In the genomic region with DNA sequence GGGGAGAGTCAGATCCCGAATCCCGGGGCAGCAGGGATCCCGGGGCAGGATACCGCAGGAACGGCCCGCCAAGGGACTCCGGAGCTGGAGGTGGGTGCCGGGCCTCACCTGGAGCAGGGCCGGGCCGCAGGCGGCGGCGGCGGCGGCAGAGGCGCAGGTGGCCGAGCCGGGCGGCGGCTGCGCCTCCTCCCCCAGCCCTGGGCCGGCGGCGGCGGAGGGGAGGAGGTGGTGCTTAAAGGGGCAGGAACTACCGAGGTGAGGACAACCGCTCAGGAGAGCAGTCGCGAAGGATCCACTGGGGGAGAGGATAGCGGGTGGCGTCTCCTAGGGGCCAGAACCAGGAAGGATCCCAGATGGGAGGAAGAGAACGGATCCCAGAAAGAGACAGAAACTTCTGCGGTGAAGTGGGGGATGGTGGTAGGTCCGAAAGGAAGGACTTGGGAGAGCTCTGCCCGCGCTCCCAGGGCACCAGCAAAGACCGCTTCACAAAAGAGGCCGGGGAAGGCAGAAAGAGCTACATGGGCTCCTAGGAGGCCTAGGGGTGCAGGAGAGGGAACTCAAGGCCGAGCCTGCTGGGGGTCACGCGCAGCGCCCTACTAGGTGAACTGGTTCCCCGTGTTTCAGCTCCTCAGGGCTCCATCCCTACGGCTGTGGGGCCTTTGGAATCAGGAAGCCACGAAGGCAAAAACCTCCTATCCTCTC, we compare ENCODE assay signal across 8 cellular contexts. TPM values are rescaled to one million over a fixed set of nuclear protein-coding genes. Genes with fewer than 3 reads are reported as not detected.
DNase-seq lines count a peak whose midpoint lies in the region; ATAC-seq and TF ChIP-seq lines count a peak whose summit lies in the region.

No MANE protein-coding gene starts in this region.

- DNase-seq in A172 (ENCODE audit: low spot score) (peak; percentile 78), NCI-H69 (lab: John Stamatoyannopoulos, UW) (peak; percentile 93), ecto neural progenitor cell (ENCODE audit: low spot score) (peak; percentile 85)
- peak; percentile 81 for DNase-seq in activated CD4-positive, alpha-beta memory T cell treated with anti-CD3 and anti-CD28 coated beads for 36 hours
- peak in 2 of 3 experiments; percentile 43 to 46 for DNase-seq in stimulated activated CD4-positive, alpha-beta T cell treated with anti-CD3 and anti-CD28 coated beads, TNF-alpha, amount 100 ng/mL, for 4 hours (ENCODE audit: low read depth in 3 of 3)

- ATAC-seq in GM18502 (IDR thresholded peaks at IDR 0.05; ENCODE audit: poor library complexity, unreplicated experiment): peak; percentile 30
- ATAC-seq in HG03521 (IDR thresholded peaks at IDR 0.05; ENCODE audit: unreplicated experiment): peak; percentile 33

- TF ChIP-seq CTCF in liver (IDR thresholded peaks at IDR 0.05; ENCODE audit: low read depth, low read length, missing input control): peak; percentile 33

- H3K27me3 Mint-ChIP-seq in activated CD4-positive, alpha-beta memory T cell treated with anti-CD3 and anti-CD28 coated beads for 36 hours: no peaks in the 10 kb centered on the region

- peaks cover 60% of the 10 kb centered on the region for H3K4me1 Mint-ChIP-seq in activated CD4-positive, alpha-beta memory T cell treated with anti-CD3 and anti-CD28 coated beads for 36 hours (ENCODE audit: low read depth)

- H3K4me1 ChIP-seq in liver (ENCODE audit: control insufficient read depth in 4 of 4, insufficient read depth in 4 of 4, low read length in 3 of 4): peaks cover 14 to 72% (median 61%) of the 10 kb centered on the region in 4 donors

- H3K27me3 ChIP-seq in liver (ENCODE audit: control insufficient read depth in 4 of 4, insufficient read depth in 4 of 4, low read length in 3 of 4): no peaks in the 10 kb centered on the region

- 1% methylated on average over 45 of the region's 45 CpGs for WGBS in liver

- intact Hi-C loops in activated CD4-positive, alpha-beta memory T cell treated with anti-CD3 and anti-CD28 coated beads for 36 hours (cut with micrococcal nuclease): loop anchor here (5.0 to 10.0 kb wide), 6 partner anchors 33 to 590 kb away; a partner anchor contains a TSS

- H3K9me3 ChIP-seq in liver (ENCODE audit: control insufficient read depth in 4 of 4, low read length in 3 of 4): no peaks in the 10 kb centered on the region

- H3K4me3 ChIP-seq in liver (ENCODE audit: low read depth in 1 of 3, low read length in 3 of 3): peak overlapping the region; percentile 76 to 81 (median 80)

- CTCF ChIA-PET in activated CD4-positive, alpha-beta memory T cell treated with anti-CD3 and anti-CD28 coated beads for 36 hours (lab: Charles Lee): interaction anchor here (0.6 to 3.2 kb wide), 10 partner anchors 9 to 517 kb away, joined by 3 to 39 read pairs (median 17); a partner anchor contains a TSS

- POLR2A ChIA-PET in activated CD4-positive, alpha-beta memory T cell treated with anti-CD3 and anti-CD28 coated beads for 36 hours (lab: Charles Lee): interaction anchor here (1.1 to 3.8 kb wide), 5 partner anchors 10 to 91 kb away, joined by 3 to 59 read pairs (median 12); a partner anchor contains a TSS

- no peaks in the 10 kb centered on the region for H3K9me3 Mint-ChIP-seq in activated CD4-positive, alpha-beta memory T cell treated with anti-CD3 and anti-CD28 coated beads for 36 hours

- peaks cover 28% of the 10 kb centered on the region for H3K36me3 Mint-ChIP-seq in activated CD4-positive, alpha-beta memory T cell treated with anti-CD3 and anti-CD28 coated beads for 36 hours

- H3K4me3 Mint-ChIP-seq in activated CD4-positive, alpha-beta memory T cell treated with anti-CD3 and anti-CD28 coated beads for 36 hours: peak overlapping the region; percentile 82

- peaks cover 10 to 22% (median 17%) of the 10 kb centered on the region in 4 donors for H3K36me3 ChIP-seq in liver (ENCODE audit: control insufficient read depth in 4 of 4, insufficient read depth in 3 of 4, low read depth in 1 of 4, low read length in 3 of 4)

- peak overlapping the region; percentile 52 to 63 for H3K9ac ChIP-seq in liver (ENCODE audit: low read depth in 1 of 2, low read length in 2 of 2)

- peak overlapping the region; percentile 86 to 92 for H3K27ac ChIP-seq in liver (ENCODE audit: low read depth in 1 of 2, low read length in 2 of 2)

- H3K27ac Mint-ChIP-seq in activated CD4-positive, alpha-beta memory T cell treated with anti-CD3 and anti-CD28 coated beads for 36 hours: peak overlapping the region; percentile 86

- TF ChIP-seq RAD21 in liver (IDR thresholded peaks at IDR 0.05): peak in 1 of 2 donors; percentile 53

TF ChIP-seq in liver, 16 proteins besides CTCF, POLR2A, EP300 and RAD21:
- TF ChIP-seq HNF4A (conservative IDR thresholded peaks at IDR 0.05) (peak in 1 of 2 donors; percentile 8), YY1 (IDR thresholded peaks at IDR 0.05) (peak; percentile 17), RXRA (IDR thresholded peaks at IDR 0.05) (peak in 1 of 2 donors; percentile 2), JUND (IDR thresholded peaks at IDR 0.05) (no peak)
- TF ChIP-seq, protein P1, sequence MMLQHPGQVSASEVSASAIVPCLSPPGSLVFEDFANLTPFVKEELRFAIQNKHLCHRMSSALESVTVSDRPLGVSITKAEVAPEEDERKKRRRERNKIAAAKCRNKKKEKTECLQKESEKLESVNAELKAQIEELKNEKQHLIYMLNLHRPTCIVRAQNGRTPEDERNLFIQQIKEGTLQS (IDR thresholded peaks at IDR 0.05): no peak
- TF ChIP-seq, protein P2, sequence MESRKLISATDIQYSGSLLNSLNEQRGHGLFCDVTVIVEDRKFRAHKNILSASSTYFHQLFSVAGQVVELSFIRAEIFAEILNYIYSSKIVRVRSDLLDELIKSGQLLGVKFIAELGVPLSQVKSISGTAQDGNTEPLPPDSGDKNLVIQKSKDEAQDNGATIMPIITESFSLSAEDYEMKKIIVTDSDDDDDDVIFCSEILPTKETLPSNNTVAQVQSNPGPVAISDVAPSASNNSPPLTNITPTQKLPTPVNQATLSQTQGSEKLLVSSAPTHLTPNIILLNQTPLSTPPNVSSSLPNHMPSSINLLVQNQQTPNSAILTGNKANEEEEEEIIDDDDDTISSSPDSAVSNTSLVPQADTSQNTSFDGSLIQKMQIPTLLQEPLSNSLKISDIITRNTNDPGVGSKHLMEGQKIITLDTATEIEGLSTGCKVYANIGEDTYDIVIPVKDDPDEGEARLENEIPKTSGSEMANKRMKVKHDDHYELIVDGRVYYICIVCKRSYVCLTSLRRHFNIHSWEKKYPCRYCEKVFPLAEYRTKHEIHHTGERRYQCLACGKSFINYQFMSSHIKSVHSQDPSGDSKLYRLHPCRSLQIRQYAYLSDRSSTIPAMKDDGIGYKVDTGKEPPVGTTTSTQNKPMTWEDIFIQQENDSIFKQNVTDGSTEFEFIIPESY (IDR thresholded peaks at IDR 0.05): no peak
- TF ChIP-seq, protein P3, sequence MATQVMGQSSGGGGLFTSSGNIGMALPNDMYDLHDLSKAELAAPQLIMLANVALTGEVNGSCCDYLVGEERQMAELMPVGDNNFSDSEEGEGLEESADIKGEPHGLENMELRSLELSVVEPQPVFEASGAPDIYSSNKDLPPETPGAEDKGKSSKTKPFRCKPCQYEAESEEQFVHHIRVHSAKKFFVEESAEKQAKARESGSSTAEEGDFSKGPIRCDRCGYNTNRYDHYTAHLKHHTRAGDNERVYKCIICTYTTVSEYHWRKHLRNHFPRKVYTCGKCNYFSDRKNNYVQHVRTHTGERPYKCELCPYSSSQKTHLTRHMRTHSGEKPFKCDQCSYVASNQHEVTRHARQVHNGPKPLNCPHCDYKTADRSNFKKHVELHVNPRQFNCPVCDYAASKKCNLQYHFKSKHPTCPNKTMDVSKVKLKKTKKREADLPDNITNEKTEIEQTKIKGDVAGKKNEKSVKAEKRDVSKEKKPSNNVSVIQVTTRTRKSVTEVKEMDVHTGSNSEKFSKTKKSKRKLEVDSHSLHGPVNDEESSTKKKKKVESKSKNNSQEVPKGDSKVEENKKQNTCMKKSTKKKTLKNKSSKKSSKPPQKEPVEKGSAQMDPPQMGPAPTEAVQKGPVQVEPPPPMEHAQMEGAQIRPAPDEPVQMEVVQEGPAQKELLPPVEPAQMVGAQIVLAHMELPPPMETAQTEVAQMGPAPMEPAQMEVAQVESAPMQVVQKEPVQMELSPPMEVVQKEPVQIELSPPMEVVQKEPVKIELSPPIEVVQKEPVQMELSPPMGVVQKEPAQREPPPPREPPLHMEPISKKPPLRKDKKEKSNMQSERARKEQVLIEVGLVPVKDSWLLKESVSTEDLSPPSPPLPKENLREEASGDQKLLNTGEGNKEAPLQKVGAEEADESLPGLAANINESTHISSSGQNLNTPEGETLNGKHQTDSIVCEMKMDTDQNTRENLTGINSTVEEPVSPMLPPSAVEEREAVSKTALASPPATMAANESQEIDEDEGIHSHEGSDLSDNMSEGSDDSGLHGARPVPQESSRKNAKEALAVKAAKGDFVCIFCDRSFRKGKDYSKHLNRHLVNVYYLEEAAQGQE (IDR thresholded peaks at IDR 0.05): peak; percentile 69
TF ChIP-seq in liver: peak in this region for 4.

RNA-seq across cellular contexts. Expression of a gene that starts 4.9 kb away (rescaled TPM):
- 16.6 and 20.9 TPM in 2 replicates for total RNA-seq in A172 (2014; rRNA removed; shearing (Covaris generic))
- 100 to 1,000 TPM in 1 of 2 experiments, 10 to 100 TPM in 1; 90.7 to 111 TPM for total RNA-seq in activated CD4-positive, alpha-beta memory T cell treated with anti-CD3 and anti-CD28 coated beads for 36 hours
- 10 to 100 TPM; 23.0 to 31.9 TPM for total RNA-seq in liver
- polyA plus RNA-seq in liver: 10 to 100 TPM; 12.8 to 21.0 TPM

RNA-seq across cellular contexts. Expression of a gene that starts 10.8 kb away (rescaled TPM):
- 710 and 775 TPM in 2 replicates for total RNA-seq in A172 (2014; rRNA removed; shearing (Covaris generic))
- total RNA-seq in activated CD4-positive, alpha-beta memory T cell treated with anti-CD3 and anti-CD28 coated beads for 36 hours: 100 to 1,000 TPM; 709 to 722 TPM
- 100 to 1,000 TPM; 273 to 347 TPM for total RNA-seq in liver
- 100 to 1,000 TPM; 528 to 569 TPM for polyA plus RNA-seq in liver

RNA-seq across cellular contexts. Expression of a gene that starts 53.1 kb away (rescaled TPM):
- total RNA-seq in A172 (2014; rRNA removed; shearing (Covaris generic)): 188 and 222 TPM in 2 replicates
- 100 to 1,000 TPM; 355 to 356 TPM for total RNA-seq in activated CD4-positive, alpha-beta memory T cell treated with anti-CD3 and anti-CD28 coated beads for 36 hours
- 10 to 100 TPM; 65.0 to 87.2 TPM for total RNA-seq in liver
- 10 to 100 TPM; 75.4 to 94.1 TPM for polyA plus RNA-seq in liver

Comparison
In these comparisons a context has a peak if more than half of its experiments do, and no peak if none do; other contexts are left out.
1. Peak in every context shown above with its lines: DNase-seq, ATAC-seq, H3K4me3 ChIP-seq and H3K27ac ChIP-seq.